In genomic region chr17:29078183-29079045, GRCh38 we compare ENCODE assay signal across 14 cellular contexts. TPM values are rescaled to one million over a fixed set of nuclear protein-coding genes. Genes with fewer than 3 reads are reported as not detected.
DNase-seq lines count a peak whose midpoint lies in the region; ATAC-seq and TF ChIP-seq lines count a peak whose summit lies in the region.
"Had no signal": no experiment of that assay in that cellular context is flagged by ENCODE, and none has a peak within 500 bp of the region (broad histone marks: within the 10 kb centered on the region; RNA-seq: fewer than 3 reads in every experiment).

No MANE protein-coding gene starts in this region.

- no peaks in the 10 kb centered on the region for H3K79me2 ChIP-seq in PC-3 (ENCODE audit: low read length)

- intact Hi-C loops in PC-3 (cut with micrococcal nuclease), result no loop called here

- H3K27me3 Mint-ChIP-seq in stimulated activated naive B cell treated with anti-CD40 and anti-IgM and Interleukin-4, amounts not matched to agents 10 μg/mL and 1 μg/mL and 100 μg/mL, for 72 hours, result no peaks in the 10 kb centered on the region
- H3K27me3 Mint-ChIP-seq: stimulated activated naive CD8-positive, alpha-beta T cell treated with anti-CD3 and anti-CD28 coated beads, Interleukin-15, amount 100 ng/mL, for 72 hours had no signal

- no peaks in the 10 kb centered on the region for H3K36me3 ChIP-seq in PC-3 (ENCODE audit: low read depth, low read length)

- no peak overlapping the region for H3K27ac ChIP-seq in PC-3 (ENCODE audit: low read length)
- H3K27ac ChIP-seq: esophagus squamous epithelium had no signal

- POLR2A ChIA-PET in PC-3 (lab: Charles Lee; ENCODE audit: unreplicated experiment), result no interaction called here

- peak; percentile 68 for DNase-seq in NCI-H82 (lab: John Stamatoyannopoulos, UW)
- DNase-seq in NCI-H82 treated with DMSO at 0.1 percent for 48 hours (lab: John Stamatoyannopoulos, UW; ENCODE audit: unreplicated experiment), result no peak
- peak; percentile 38 for DNase-seq in PC-3
- peak; percentile 34 for DNase-seq in fibroblast of gingiva (ENCODE audit: low read depth)
- DNase-seq in stimulated activated naive B cell treated with anti-CD40 and anti-IgM and Interleukin-4, amounts not matched to agents 10 μg/mL and 1 μg/mL and 100 μg/mL, for 72 hours, result no peak
- DNase-seq: esophagus squamous epithelium; HCEC 1CT; kidney; stimulated activated CD4-positive, alpha-beta T cell treated with anti-CD3 and anti-CD28 coated beads, Interleukin-2, amount 100 ng/mL, for 24 hours; stimulated activated naive CD8-positive, alpha-beta T cell treated with anti-CD3 and anti-CD28 coated beads, Interleukin-15, amount 100 ng/mL, for 72 hours; T-helper 9 cell had no signal

- H3K9me3 ChIP-seq in PC-3 (ENCODE audit: low read length), result no peaks in the 10 kb centered on the region
- H3K9me3 ChIP-seq: esophagus squamous epithelium had no signal

- H3K9ac ChIP-seq in PC-3 (ENCODE audit: low read length), result no peak overlapping the region

- no peaks in the 10 kb centered on the region for H3K9me2 ChIP-seq in PC-3 (replicated peaks; ENCODE audit: low read length)

- H3K36me3 Mint-ChIP-seq in stimulated activated naive B cell treated with anti-CD40 and anti-IgM and Interleukin-4, amounts not matched to agents 10 μg/mL and 1 μg/mL and 100 μg/mL, for 72 hours, result peaks cover 27 to 36% of the 10 kb centered on the region in 2 donors

- no peak for TF ChIP-seq CTCF in PC-3 (conservative IDR thresholded peaks at IDR 0.05; ENCODE audit: low read depth, low read length)

- H3K4me2 ChIP-seq in PC-3 (ENCODE audit: low read length), result no peak overlapping the region

- CTCF ChIA-PET in PC-3 (lab: Charles Lee), result interaction anchor here (1.0 kb wide), 1 partner anchor 113 kb away, joined by 3 read pairs; no protein-coding TSS in a partner anchor

- H3K4me1 Mint-ChIP-seq in stimulated activated naive B cell treated with anti-CD40 and anti-IgM and Interleukin-4, amounts not matched to agents 10 μg/mL and 1 μg/mL and 100 μg/mL, for 72 hours, result no peaks in the 10 kb centered on the region
- H3K4me1 Mint-ChIP-seq: stimulated activated naive CD8-positive, alpha-beta T cell treated with anti-CD3 and anti-CD28 coated beads, Interleukin-15, amount 100 ng/mL, for 72 hours had no signal

- peak overlapping the region; percentile 25 for H3K27ac Mint-ChIP-seq in stimulated activated naive B cell treated with anti-CD40 and anti-IgM and Interleukin-4, amounts not matched to agents 10 μg/mL and 1 μg/mL and 100 μg/mL, for 72 hours
- H3K27ac Mint-ChIP-seq: stimulated activated naive CD8-positive, alpha-beta T cell treated with anti-CD3 and anti-CD28 coated beads, Interleukin-15, amount 100 ng/mL, for 72 hours had no signal

- H3K4me3 ChIP-seq in PC-3 (ENCODE audit: low read length), result no peak overlapping the region
- H3K4me3 ChIP-seq: esophagus squamous epithelium had no signal

- H3K4me3 Mint-ChIP-seq in stimulated activated naive B cell treated with anti-CD40 and anti-IgM and Interleukin-4, amounts not matched to agents 10 μg/mL and 1 μg/mL and 100 μg/mL, for 72 hours, result no peak overlapping the region
- H3K4me3 Mint-ChIP-seq: stimulated activated naive CD8-positive, alpha-beta T cell treated with anti-CD3 and anti-CD28 coated beads, Interleukin-15, amount 100 ng/mL, for 72 hours had no signal

- 0 out of 2 replicates have a peak, but pooled peaks cover 5% of the 10 kb centered on the region for H3K4me1 ChIP-seq in PC-3 (ENCODE audit: insufficient read depth, low read length)

- H3F3A ChIP-seq in PC-3 (ENCODE audit: low read length, unreplicated experiment), result no peaks in the 10 kb centered on the region

- no TSS peak for BruUV-seq in PC-3 (replicated peaks; lab: Mats Ljungman, UMichigan)

- no peak overlapping the region for H2AFZ ChIP-seq in PC-3 (ENCODE audit: low read length)

- ATAC-seq in PC-3 (peak; percentile 15; the same call in 1 of the 2 replicates), HG02759 (IDR thresholded peaks at IDR 0.05; ENCODE audit: unreplicated experiment) (no peak), HG02623 (IDR thresholded peaks at IDR 0.05; ENCODE audit: unreplicated experiment) (no peak), GM21619 (IDR thresholded peaks at IDR 0.05; ENCODE audit: unreplicated experiment) (no peak)
- no peak for ATAC-seq in stimulated activated naive B cell treated with anti-CD40 and anti-IgM and Interleukin-4, amounts not matched to agents 10 μg/mL and 1 μg/mL and 100 μg/mL, for 72 hours (replicated peaks)
- ATAC-seq: stimulated activated naive CD8-positive, alpha-beta T cell treated with anti-CD3 and anti-CD28 coated beads, Interleukin-15, amount 100 ng/mL, for 72 hours had no signal

- no peaks in the 10 kb centered on the region for H3K27me3 ChIP-seq in PC-3 (ENCODE audit: low read length)
- H3K27me3 ChIP-seq: esophagus squamous epithelium had no signal

- no peaks in the 10 kb centered on the region for H4K20me1 ChIP-seq in PC-3 (ENCODE audit: low read length)

- H3K9me3 Mint-ChIP-seq in stimulated activated naive B cell treated with anti-CD40 and anti-IgM and Interleukin-4, amounts not matched to agents 10 μg/mL and 1 μg/mL and 100 μg/mL, for 72 hours, result no peaks in the 10 kb centered on the region
- H3K9me3 Mint-ChIP-seq: stimulated activated naive CD8-positive, alpha-beta T cell treated with anti-CD3 and anti-CD28 coated beads, Interleukin-15, amount 100 ng/mL, for 72 hours had no signal

RNA-seq across cellular contexts. Expression of gene PIPOX, which starts 35.5 kb away (rescaled TPM):
- 0.87 and 1.5 TPM in 2 replicates for total RNA-seq in PC-3 (2014; rRNA removed)

Comparison
In these comparisons a context has a peak if more than half of its experiments do, and no peak if none do; other contexts are left out.
1. DNase-seq: peak in NCI-H82 (single experiment), PC-3 (single experiment) and fibroblast of gingiva (single experiment); none in NCI-H82 treated with DMSO at 0.1 percent for 48 hours (single experiment) and stimulated activated naive B cell treated with anti-CD40 and anti-IgM and Interleukin-4, amounts not matched to agents 10 μg/mL and 1 μg/mL and 100 μg/mL, for 72 hours (single experiment).